10 cellular contexts compared by ENCODE assay signal in genomic region chr1:43970911-43971310, GRCh38. TPM values are rescaled to one million over a fixed set of nuclear protein-coding genes. Genes with fewer than 3 reads are reported as not detected.
DNase-seq lines count a peak whose midpoint lies in the region; ATAC-seq, FAIRE-seq and TF ChIP-seq lines count a peak whose summit lies in the region.
"Had no signal": no experiment of that assay in that cellular context is flagged by ENCODE, and none has a peak within 500 bp of the region (broad histone marks: within the 10 kb centered on the region; RNA-seq: fewer than 3 reads in every experiment).

No MANE protein-coding gene starts in this region.

- H3K36me3 ChIP-seq in skeletal muscle tissue (ENCODE audit: control insufficient read depth in 3 of 3, insufficient read depth in 3 of 3, low read length in 3 of 3) (peaks cover 26 to 42% (median 30%) of the 10 kb centered on the region in 3 donors), kidney (ENCODE audit: control insufficient read depth in 1 of 2, insufficient read depth in 2 of 2, low read length in 2 of 2) (peaks cover 4 to 12% of the 10 kb centered on the region in 2 donors)

- peak overlapping the region; percentile 89 for H3K4me3 Mint-ChIP-seq in activated CD8-positive, alpha-beta memory T cell treated with anti-CD3 and anti-CD28 coated beads, Interleukin-2, amount 10 ng/mL, durations not matched to agents 7 days and 5 days
- peak overlapping the region; percentile 97 for H3K4me3 Mint-ChIP-seq in WTC11

- intact Hi-C loops in kidney (cut with DNase I), result no loop called here

- H3K27ac Mint-ChIP-seq in activated CD8-positive, alpha-beta memory T cell treated with anti-CD3 and anti-CD28 coated beads, Interleukin-2, amount 10 ng/mL, durations not matched to agents 7 days and 5 days, result peak overlapping the region; percentile 41
- H3K27ac Mint-ChIP-seq in WTC11, result no peak overlapping the region

- no peaks in the 10 kb centered on the region for H3K27me3 Mint-ChIP-seq in activated CD8-positive, alpha-beta memory T cell treated with anti-CD3 and anti-CD28 coated beads, Interleukin-2, amount 10 ng/mL, durations not matched to agents 7 days and 5 days
- no peaks in the 10 kb centered on the region for H3K27me3 Mint-ChIP-seq in WTC11 (ENCODE audit: low read depth)

- no peak for ATAC-seq in activated CD8-positive, alpha-beta memory T cell treated with anti-CD3 and anti-CD28 coated beads, Interleukin-2, amount 10 ng/mL, durations not matched to agents 7 days and 5 days
- no peak for ATAC-seq in WTC11

- H3K4me1 ChIP-seq in skeletal muscle tissue (ENCODE audit: control insufficient read depth in 3 of 3, insufficient read depth in 3 of 3, low read length in 3 of 3) (peaks cover 46 to 55% (median 54%) of the 10 kb centered on the region in 3 donors), kidney (ENCODE audit: control insufficient read depth in 1 of 2, insufficient read depth in 1 of 2, low read depth in 1 of 2, low read length in 2 of 2) (peaks cover 8 to 25% of the 10 kb centered on the region in 2 donors)

- DNase-seq in activated CD8-positive, alpha-beta memory T cell treated with anti-CD3 and anti-CD28 coated beads, Interleukin-2, amount 10 ng/mL, durations not matched to agents 7 days and 5 days, result no peak
- no peak for DNase-seq in activated CD8-positive, alpha-beta memory T cell treated with anti-CD3 and anti-CD28 coated beads, Interleukin-2, amount 50 U/mL, for 48 hours
- DNase-seq in WTC11 (ENCODE audit: low spot score) (no peak), fibroblast of pulmonary artery (ENCODE audit: low read depth) (no peak), iPS-NIHi7 (ENCODE audit: extremely low spot score) (no peak), amniotic stem cell (lab: John Stamatoyannopoulos, UW) (no peak), kidney (no peak)
- DNase-seq: dermis blood vessel endothelial cell, NCI-H2171 had no signal

- CTCF ChIA-PET in activated CD8-positive, alpha-beta memory T cell treated with anti-CD3 and anti-CD28 coated beads, Interleukin-2, amount 10 ng/mL, durations not matched to agents 7 days and 5 days (lab: Charles Lee), result interaction anchor here (0.8 to 5.4 kb wide), 3 partner anchors 25 to 208 kb away, joined by 3 to 30 read pairs (median 4); partner anchors contain the start of gene IPO13
- CTCF ChIA-PET in WTC11 (lab: Charles Lee), result interaction anchor here (1.1 to 2.8 kb wide), 4 partner anchors 21 to 208 kb away, joined by 3 to 27 read pairs (median 5); no protein-coding TSS in a partner anchor

- no peaks in the 10 kb centered on the region for H3K9me3 Mint-ChIP-seq in activated CD8-positive, alpha-beta memory T cell treated with anti-CD3 and anti-CD28 coated beads, Interleukin-2, amount 10 ng/mL, durations not matched to agents 7 days and 5 days (ENCODE audit: low read depth)
- H3K9me3 Mint-ChIP-seq in WTC11, result no peaks in the 10 kb centered on the region

- peak overlapping the region; percentile 97 for H3K4me3 ChIP-seq in fibroblast of pulmonary artery (replicated peaks; ENCODE audit: low read depth, low read length)
- H3K4me3 ChIP-seq in skeletal muscle tissue (ENCODE audit: low read length in 3 of 3), result peak overlapping the region; percentile 95 to 98 (median 97)
- H3K4me3 ChIP-seq in kidney (ENCODE audit: low read length in 2 of 2), result peak overlapping the region in 1 of 2 donors; percentile 92

- H3K36me3 Mint-ChIP-seq in activated CD8-positive, alpha-beta memory T cell treated with anti-CD3 and anti-CD28 coated beads, Interleukin-2, amount 10 ng/mL, durations not matched to agents 7 days and 5 days, result peaks cover 6% of the 10 kb centered on the region
- H3K36me3 Mint-ChIP-seq in WTC11, result peaks cover 13% of the 10 kb centered on the region; the same call in 1 of the 2 replicates

- H3K27me3 ChIP-seq in skeletal muscle tissue (ENCODE audit: control insufficient read depth in 3 of 3, insufficient read depth in 3 of 3, low read length in 3 of 3), result no peaks in the 10 kb centered on the region

- POLR2A ChIA-PET in WTC11 (lab: Charles Lee), result interaction anchor here (0.8 kb wide), 1 partner anchor 98 kb away, joined by 5 read pairs; no protein-coding TSS in a partner anchor

- H3K9ac ChIP-seq in skeletal muscle tissue (ENCODE audit: low read depth in 1 of 3, low read length in 3 of 3) (peak overlapping the region; percentile 25 to 91 (median 81)), kidney (ENCODE audit: low read length in 2 of 2) (no peak overlapping the region)

- peak overlapping the region; percentile 54 for H3K27ac ChIP-seq in skeletal muscle tissue (ENCODE audit: low read depth, low read length)
- no peak overlapping the region for H3K27ac ChIP-seq in kidney (ENCODE audit: low read depth in 2 of 2, low read length in 2 of 2)

- peaks cover 33% of the 10 kb centered on the region for H3K4me1 Mint-ChIP-seq in activated CD8-positive, alpha-beta memory T cell treated with anti-CD3 and anti-CD28 coated beads, Interleukin-2, amount 10 ng/mL, durations not matched to agents 7 days and 5 days
- H3K4me1 Mint-ChIP-seq in WTC11, result peaks cover 24% of the 10 kb centered on the region

- FAIRE-seq in kidney (lab: Jason Lieb, UNC), result no peak

- H3K9me3 ChIP-seq in skeletal muscle tissue (ENCODE audit: control insufficient read depth in 3 of 3, low read length in 3 of 3) (no peaks in the 10 kb centered on the region), kidney (ENCODE audit: control insufficient read depth in 1 of 2, low read length in 2 of 2) (no peaks in the 10 kb centered on the region)

- TF ChIP-seq CTCF in WTC11 (IDR thresholded peaks at IDR 0.05), result no peak
- TF ChIP-seq CTCF in fibroblast of pulmonary artery (IDR thresholded peaks at IDR 0.05; ENCODE audit: low read length, missing control alignments), result no peak
- no peak for TF ChIP-seq CTCF in kidney (IDR thresholded peaks at IDR 0.05; ENCODE audit: borderline replicate concordance, extremely low read depth, insufficient read depth)

TF ChIP-seq in WTC11, 78 proteins besides CTCF, POLR2A, EP300 and RAD21 (continues in another document):
- TF ChIP-seq AR (CRISPR knock-in tag; IDR thresholded peaks at IDR 0.05), result no peak
- no peak for TF ChIP-seq ATF2 (CRISPR knock-in tag; IDR thresholded peaks at IDR 0.05; ENCODE audit: borderline replicate concordance, low read depth)
- TF ChIP-seq JUN (CRISPR knock-in tag; IDR thresholded peaks at IDR 0.05), result no peak

RNA-seq across cellular contexts. Expression of gene DPH2, which starts 1.1 kb away (rescaled TPM):
- 10 to 100 TPM; 28.1 to 39.8 TPM for total RNA-seq in activated CD8-positive, alpha-beta memory T cell treated with anti-CD3 and anti-CD28 coated beads, Interleukin-2, amount 10 ng/mL, durations not matched to agents 7 days and 5 days
- total RNA-seq in WTC11 (2021) (47.6 to 57.5 TPM (median 51.5 TPM) in 3 replicates), skeletal muscle tissue (9.9 TPM), kidney (24.0 TPM)
- polyA plus RNA-seq in kidney (ENCODE audit: insufficient read depth, low read depth, low replicate concordance), result 15.9 TPM

RNA-seq across cellular contexts. Expression of gene ATP6V0B, which starts 3.8 kb away (rescaled TPM):
- total RNA-seq in activated CD8-positive, alpha-beta memory T cell treated with anti-CD3 and anti-CD28 coated beads, Interleukin-2, amount 10 ng/mL, durations not matched to agents 7 days and 5 days, result 100 to 1,000 TPM; 108 to 139 TPM
- 108 to 115 TPM (median 110 TPM) in 3 replicates for total RNA-seq in WTC11 (2021)
- 73.1 TPM for total RNA-seq in skeletal muscle tissue
- 156 TPM for total RNA-seq in kidney
- polyA plus RNA-seq in kidney (ENCODE audit: insufficient read depth, low read depth, low replicate concordance), result 636 TPM

RNA-seq across cellular contexts. Expression of gene B4GALT2, which starts 8.1 kb away (rescaled TPM):
- total RNA-seq in activated CD8-positive, alpha-beta memory T cell treated with anti-CD3 and anti-CD28 coated beads, Interleukin-2, amount 10 ng/mL, durations not matched to agents 7 days and 5 days, result 10 to 100 TPM; 20.1 to 25.5 TPM
- total RNA-seq in WTC11 (2021), result 66.7 to 72.2 TPM (median 66.9 TPM) in 3 replicates
- 29.7 TPM for total RNA-seq in skeletal muscle tissue
- 25.1 TPM for total RNA-seq in kidney
- polyA plus RNA-seq in kidney (ENCODE audit: insufficient read depth, low read depth, low replicate concordance), result 32.5 TPM

RNA-seq across cellular contexts. Expression of gene CCDC24, which starts 20.5 kb away (rescaled TPM):
- total RNA-seq in activated CD8-positive, alpha-beta memory T cell treated with anti-CD3 and anti-CD28 coated beads, Interleukin-2, amount 10 ng/mL, durations not matched to agents 7 days and 5 days, result 1 to 10 TPM; 1.3 to 1.5 TPM
- total RNA-seq in WTC11 (2021) (12.1 to 20.1 TPM (median 19.2 TPM) in 3 replicates), skeletal muscle tissue (under 0.01 TPM), kidney (24.3 TPM)
- polyA plus RNA-seq in kidney (ENCODE audit: insufficient read depth, low read depth, low replicate concordance), result 35.6 TPM

RNA-seq across cellular contexts. Expression of gene IPO13, which starts 24.2 kb away (rescaled TPM):
- 10 to 100 TPM; 25.3 to 29.4 TPM for total RNA-seq in activated CD8-positive, alpha-beta memory T cell treated with anti-CD3 and anti-CD28 coated beads, Interleukin-2, amount 10 ng/mL, durations not matched to agents 7 days and 5 days
- 17.8 to 24.2 TPM (median 19.1 TPM) in 3 replicates for total RNA-seq in WTC11 (2021)
- 11.0 TPM for total RNA-seq in skeletal muscle tissue
- total RNA-seq in kidney, result 33.8 TPM
- 56.1 TPM for polyA plus RNA-seq in kidney (ENCODE audit: insufficient read depth, low read depth, low replicate concordance)

Comparison
In these comparisons a context has a peak if more than half of its experiments do, and no peak if none do; other contexts are left out.
1. H3K9ac ChIP-seq: peak in skeletal muscle tissue (3 of 3); none in kidney (0 of 2).